Comparison of ENCODE assay signal across 8 cellular contexts in the genomic region with DNA sequence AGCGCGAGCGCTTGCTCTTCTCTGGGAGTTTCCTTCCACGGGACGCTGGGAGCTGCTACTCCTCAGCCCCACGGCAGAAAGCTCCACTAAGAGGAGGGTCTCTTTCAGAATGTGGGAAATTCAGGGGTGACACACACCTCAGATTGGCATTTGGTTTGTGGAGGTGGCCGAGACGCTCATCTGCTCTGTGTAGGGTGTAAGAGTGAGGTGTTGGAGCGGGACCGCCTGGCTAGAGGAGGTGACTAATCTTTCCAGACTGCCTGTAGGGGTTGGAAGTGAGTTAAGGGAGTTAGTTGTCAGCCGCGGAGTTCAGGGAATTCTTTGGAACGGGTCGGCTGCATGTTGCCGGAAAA. TPM values are rescaled to one million over a fixed set of nuclear protein-coding genes. Genes with fewer than 3 reads are reported as not detected.
DNase-seq lines count a peak whose midpoint lies in the region; ATAC-seq and TF ChIP-seq lines count a peak whose summit lies in the region.

No MANE protein-coding gene starts in this region.

- H3K9ac ChIP-seq in iPS-20b (ENCODE audit: low read depth, low read length) (peak overlapping the region; percentile 97), smooth muscle cell (ENCODE audit: low read depth) (peak overlapping the region; percentile 98)

- POLR2A ChIA-PET in HEK293 (lab: Yijun Ruan, JAX) = interaction anchor here (0.5 to 1.5 kb wide), 9 partner anchors 10 to 79 kb away, joined by 3 to 6 read pairs (median 3); a partner anchor contains a TSS

- no peak for TF ChIP-seq CTCF in HEK293 (tag by site-specific recombination; IDR thresholded peaks at IDR 0.05)
- TF ChIP-seq CTCF in Peyer's patch (IDR thresholded peaks at IDR 0.05) = no peak
- no peak for TF ChIP-seq CTCF in astrocyte of the cerebellum (IDR thresholded peaks at IDR 0.05; ENCODE audit: low read depth, low read length, missing control alignments)
- no peak for TF ChIP-seq CTCF in smooth muscle cell (IDR thresholded peaks at IDR 0.05; ENCODE audit: borderline replicate concordance, insufficient read depth, poor library complexity, severe bottlenecking)

- no peak for TF ChIP-seq POLR2A in Peyer's patch (IDR thresholded peaks at IDR 0.05)

- H3K27me3 ChIP-seq in Peyer's patch = no peaks in the 10 kb centered on the region
- H3K27me3 ChIP-seq in iPS-20b (ENCODE audit: insufficient read depth, low read length) = peaks cover 13% of the 10 kb centered on the region
- no peaks in the 10 kb centered on the region for H3K27me3 ChIP-seq in smooth muscle cell (ENCODE audit: low read depth)

- H3K36me3 ChIP-seq in HEK293 (ENCODE audit: control insufficient read depth in 2 of 2, insufficient read depth in 1 of 2, low read length in 2 of 2) = peaks cover 35 to 40% of the 10 kb centered on the region in 2 experiments
- H3K36me3 ChIP-seq in Peyer's patch = peaks cover 0 to 22% (median 0%) of the 10 kb centered on the region in 3 donors
- peaks cover 41% of the 10 kb centered on the region for H3K36me3 ChIP-seq in iPS-20b (ENCODE audit: insufficient read depth, low read depth, low read length)
- no peaks in the 10 kb centered on the region for H3K36me3 ChIP-seq in smooth muscle cell (ENCODE audit: low read depth)

- H3F3A ChIP-seq in smooth muscle cell (ENCODE audit: low read depth) = no peaks in the 10 kb centered on the region

- peaks cover 49% of the 10 kb centered on the region for H4K20me1 ChIP-seq in smooth muscle cell (ENCODE audit: low read depth)

- peaks cover 51% of the 10 kb centered on the region for H3K79me2 ChIP-seq in smooth muscle cell (ENCODE audit: low read depth)

- peak overlapping the region; percentile 94 for H3K4me3 ChIP-seq in HEK293 (ENCODE audit: low read depth, low read length)
- peak overlapping the region; percentile 89 to 98 (median 98) for H3K4me3 ChIP-seq in Peyer's patch
- peak overlapping the region; percentile 79 for H3K4me3 ChIP-seq in astrocyte of the cerebellum (ENCODE audit: low read depth, low read length)
- H3K4me3 ChIP-seq in iPS-20b (ENCODE audit: low read length) = peak overlapping the region; percentile 98
- peak overlapping the region; percentile 77 for H3K4me3 ChIP-seq in smooth muscle cell

- in situ Hi-C loops in astrocyte of the cerebellum (cut with HindIII; ENCODE audit: low sequenced_read_pairs) = no loop called here

- peak; percentile 10 for DNase-seq in DMS114 treated with DMSO at 0.1 percent for 48 hours (lab: John Stamatoyannopoulos, UW; ENCODE audit: unreplicated experiment)
- peak in 1 of 3 donors; percentile 53 for DNase-seq in Peyer's patch
- DNase-seq in astrocyte of the cerebellum (ENCODE audit: low read depth) = peak; percentile 24
- peak; percentile 67 for DNase-seq in smooth muscle cell (lab: John Stamatoyannopoulos, UW; ENCODE audit: unreplicated experiment)
- DNase-seq in NCI-H1694 (lab: John Stamatoyannopoulos, UW) = no peak

- H3K9me3 ChIP-seq in HEK293 (ENCODE audit: control insufficient read depth, insufficient read depth, low read depth, low read length) (no peaks in the 10 kb centered on the region), Peyer's patch (no peaks in the 10 kb centered on the region), iPS-20b (ENCODE audit: insufficient read depth, low read depth, low read length) (no peaks in the 10 kb centered on the region), smooth muscle cell (replicated peaks; ENCODE audit: low read depth) (no peaks in the 10 kb centered on the region)

- H3K4me2 ChIP-seq in smooth muscle cell = peak overlapping the region; percentile 88

- CTCF ChIA-PET in HEK293 (lab: Yijun Ruan, JAX) = interaction anchor here (1.0 to 11.4 kb wide), 12 partner anchors 9 to 432 kb away, joined by 3 to 198 read pairs (median 6); a partner anchor contains a TSS

- H3K27ac ChIP-seq in HEK293 (ENCODE audit: extremely low read depth, low read depth, low read length) (peak overlapping the region; percentile 92), Peyer's patch (peak overlapping the region; percentile 79 to 89 (median 84)), iPS-20b (ENCODE audit: low read length) (peak overlapping the region; percentile 66), smooth muscle cell (ENCODE audit: low read depth) (peak overlapping the region; percentile 99)

- H3K4me1 ChIP-seq in HEK293 (ENCODE audit: control insufficient read depth, insufficient read depth, low read length) (peaks cover 9% of the 10 kb centered on the region), Peyer's patch (peaks cover 0 to 18% (median 5%) of the 10 kb centered on the region in 4 donors), iPS-20b (ENCODE audit: insufficient read depth, low read length) (peaks cover 5% of the 10 kb centered on the region; the same call in 1 of the 2 replicates), smooth muscle cell (ENCODE audit: low read depth) (peaks cover 12% of the 10 kb centered on the region)

- no peak for ATAC-seq in HG03139 (IDR thresholded peaks at IDR 0.05; ENCODE audit: unreplicated experiment)

- H2AFZ ChIP-seq in smooth muscle cell (ENCODE audit: low read depth) = peak overlapping the region; percentile 49

- WGBS in smooth muscle cell (ENCODE audit: low lambda C conversion rate) = under 1% methylated on average over 15 of the region's 15 CpGs

TF ChIP-seq in HEK293, 187 proteins besides CTCF, POLR2A, EP300 and RAD21:
- TF ChIP-seq KLF8 (tag by site-specific recombination; IDR thresholded peaks at IDR 0.05) = no peak
- TF ChIP-seq BCL11A (tag by site-specific recombination; IDR thresholded peaks at IDR 0.05; ENCODE audit: low read depth) = no peak
- no peak for TF ChIP-seq ZNF473 (tag by site-specific recombination; IDR thresholded peaks at IDR 0.05)
- TF ChIP-seq, protein P1, sequence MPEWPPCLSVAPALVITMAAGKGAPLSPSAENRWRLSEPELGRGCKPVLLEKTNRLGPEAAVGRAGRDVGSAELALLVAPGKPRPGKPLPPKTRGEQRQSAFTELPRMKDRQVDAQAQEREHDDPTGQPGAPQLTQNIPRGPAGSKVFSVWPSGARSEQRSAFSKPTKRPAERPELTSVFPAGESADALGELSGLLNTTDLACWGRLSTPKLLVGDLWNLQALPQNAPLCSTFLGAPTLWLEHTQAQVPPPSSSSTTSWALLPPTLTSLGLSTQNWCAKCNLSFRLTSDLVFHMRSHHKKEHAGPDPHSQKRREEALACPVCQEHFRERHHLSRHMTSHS (tag by site-specific recombination; IDR thresholded peaks at IDR 0.05) = no peak
- TF ChIP-seq ZNF394 (tag by site-specific recombination; IDR thresholded peaks at IDR 0.05; ENCODE audit: borderline replicate concordance) = peak; percentile 29; the same call in 1 of the 2 replicates
- TF ChIP-seq, protein P2, sequence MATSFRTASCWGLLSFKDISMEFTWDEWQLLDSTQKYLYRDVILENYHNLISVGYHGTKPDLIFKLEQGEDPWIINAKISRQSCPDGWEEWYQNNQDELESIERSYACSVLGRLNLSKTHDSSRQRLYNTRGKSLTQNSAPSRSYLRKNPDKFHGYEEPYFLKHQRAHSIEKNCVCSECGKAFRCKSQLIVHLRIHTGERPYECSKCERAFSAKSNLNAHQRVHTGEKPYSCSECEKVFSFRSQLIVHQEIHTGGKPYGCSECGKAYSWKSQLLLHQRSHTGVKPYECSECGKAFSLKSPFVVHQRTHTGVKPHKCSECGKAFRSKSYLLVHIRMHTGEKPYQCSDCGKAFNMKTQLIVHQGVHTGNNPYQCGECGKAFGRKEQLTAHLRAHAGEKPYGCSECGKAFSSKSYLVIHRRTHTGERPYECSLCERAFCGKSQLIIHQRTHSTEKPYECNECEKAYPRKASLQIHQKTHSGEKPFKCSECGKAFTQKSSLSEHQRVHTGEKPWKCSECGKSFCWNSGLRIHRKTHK (tag by site-specific recombination; IDR thresholded peaks at IDR 0.05) = no peak
- TF ChIP-seq, protein P3, sequence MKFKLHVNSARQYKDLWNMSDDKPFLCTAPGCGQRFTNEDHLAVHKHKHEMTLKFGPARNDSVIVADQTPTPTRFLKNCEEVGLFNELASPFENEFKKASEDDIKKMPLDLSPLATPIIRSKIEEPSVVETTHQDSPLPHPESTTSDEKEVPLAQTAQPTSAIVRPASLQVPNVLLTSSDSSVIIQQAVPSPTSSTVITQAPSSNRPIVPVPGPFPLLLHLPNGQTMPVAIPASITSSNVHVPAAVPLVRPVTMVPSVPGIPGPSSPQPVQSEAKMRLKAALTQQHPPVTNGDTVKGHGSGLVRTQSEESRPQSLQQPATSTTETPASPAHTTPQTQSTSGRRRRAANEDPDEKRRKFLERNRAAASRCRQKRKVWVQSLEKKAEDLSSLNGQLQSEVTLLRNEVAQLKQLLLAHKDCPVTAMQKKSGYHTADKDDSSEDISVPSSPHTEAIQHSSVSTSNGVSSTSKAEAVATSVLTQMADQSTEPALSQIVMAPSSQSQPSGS (tag by site-specific recombination; IDR thresholded peaks at IDR 0.05; ENCODE audit: low read depth) = no peak
- TF ChIP-seq ZNF112 (tag by site-specific recombination; IDR thresholded peaks at IDR 0.05) = no peak
- TF ChIP-seq ZNF785 (tag by site-specific recombination; IDR thresholded peaks at IDR 0.05) = no peak
- peak; percentile 60 for TF ChIP-seq ZNF335 (tag by site-specific recombination; conservative IDR thresholded peaks at IDR 0.05)
- TF ChIP-seq, protein P4, sequence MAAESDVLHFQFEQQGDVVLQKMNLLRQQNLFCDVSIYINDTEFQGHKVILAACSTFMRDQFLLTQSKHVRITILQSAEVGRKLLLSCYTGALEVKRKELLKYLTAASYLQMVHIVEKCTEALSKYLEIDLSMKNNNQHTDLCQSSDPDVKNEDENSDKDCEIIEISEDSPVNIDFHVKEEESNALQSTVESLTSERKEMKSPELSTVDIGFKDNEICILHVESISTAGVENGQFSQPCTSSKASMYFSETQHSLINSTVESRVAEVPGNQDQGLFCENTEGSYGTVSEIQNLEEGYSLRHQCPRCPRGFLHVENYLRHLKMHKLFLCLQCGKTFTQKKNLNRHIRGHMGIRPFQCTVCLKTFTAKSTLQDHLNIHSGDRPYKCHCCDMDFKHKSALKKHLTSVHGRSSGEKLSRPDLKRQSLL (tag by site-specific recombination; IDR thresholded peaks at IDR 0.05) = peak; percentile 25; the same call in 1 of the 2 replicates
- peak; percentile 90 for TF ChIP-seq ZNF600 (tag by site-specific recombination; IDR thresholded peaks at IDR 0.05)
- peak; percentile 14; the same call in 1 of the 2 replicates for TF ChIP-seq ZBTB48 (tag by site-specific recombination; IDR thresholded peaks at IDR 0.05)
TF ChIP-seq in HEK293: peak in this region for 5.

RNA-seq across cellular contexts. Expression of a gene that starts 0.7 kb away (rescaled TPM):
- total RNA-seq in Peyer's patch (10 to 100 TPM; 33.2 to 74.3 (median 52.5) TPM), smooth muscle cell (46.9 and 70.0 TPM in 2 replicates)
- polyA plus RNA-seq in smooth muscle cell = 150 and 184 TPM in 2 replicates

RNA-seq across cellular contexts. Expression of a gene that starts 41.7 kb away (rescaled TPM):
- total RNA-seq in Peyer's patch (1 to 10 TPM in 2 of 4 donors, under 1 TPM in 1, not detected in 1; 0.88 to 1.9 (median 1.2) TPM), smooth muscle cell (2.0 and 3.1 TPM in 2 replicates)
- 2.3 and 3.1 TPM in 2 replicates for polyA plus RNA-seq in smooth muscle cell
